Comparison of ENCODE assay signal across 19 cellular contexts in genomic region chr1:47680815-47681475, GRCh38.
DNase-seq lines count a peak whose midpoint lies in the region; ATAC-seq and TF ChIP-seq lines count a peak whose summit lies in the region.
"Had no signal": no experiment of that assay in that cellular context is flagged by ENCODE, and none has a peak within 500 bp of the region (broad histone marks: within the 10 kb centered on the region; RNA-seq: fewer than 3 reads in every experiment).

No MANE protein-coding gene starts in this region.

- no peak overlapping the region for H3K4me3 Mint-ChIP-seq in activated CD8-positive, alpha-beta T cell treated with anti-CD3 and anti-CD28 coated beads, Interleukin-2, amount 10 ng/mL, durations not matched to agents 7 days and 5 days
- no peak overlapping the region for H3K4me3 Mint-ChIP-seq in activated CD8-positive, alpha-beta T cell treated with anti-CD3 and anti-CD28 coated beads for 36 hours
- H3K4me3 Mint-ChIP-seq in type B pancreatic cell: no peak overlapping the region

- no peaks in the 10 kb centered on the region for H3K4me1 Mint-ChIP-seq in activated CD8-positive, alpha-beta T cell treated with anti-CD3 and anti-CD28 coated beads, Interleukin-2, amount 10 ng/mL, durations not matched to agents 7 days and 5 days (ENCODE audit: low read depth)
- no peaks in the 10 kb centered on the region for H3K4me1 Mint-ChIP-seq in activated CD8-positive, alpha-beta T cell treated with anti-CD3 and anti-CD28 coated beads for 36 hours (ENCODE audit: low read depth)
- peaks cover 47% of the 10 kb centered on the region for H3K4me1 Mint-ChIP-seq in type B pancreatic cell (ENCODE audit: unreplicated experiment)

- no peak overlapping the region for H3K27ac Mint-ChIP-seq in activated CD8-positive, alpha-beta T cell treated with anti-CD3 and anti-CD28 coated beads, Interleukin-2, amount 10 ng/mL, durations not matched to agents 7 days and 5 days
- H3K27ac Mint-ChIP-seq in activated CD8-positive, alpha-beta T cell treated with anti-CD3 and anti-CD28 coated beads for 36 hours: no peak overlapping the region
- H3K27ac Mint-ChIP-seq in type B pancreatic cell: no peak overlapping the region

- no CpG with 5 or more reads among the region's 10 CpGs for WGBS in neuronal stem cell (ENCODE audit: extremely low coverage in 2 of 2, insufficient read length in 2 of 2, insufficient replicate concordance in 1 of 2), 2 donors

- no peaks in the 10 kb centered on the region for H3K36me3 Mint-ChIP-seq in activated CD8-positive, alpha-beta T cell treated with anti-CD3 and anti-CD28 coated beads, Interleukin-2, amount 10 ng/mL, durations not matched to agents 7 days and 5 days (ENCODE audit: low read depth)
- no peaks in the 10 kb centered on the region for H3K36me3 Mint-ChIP-seq in activated CD8-positive, alpha-beta T cell treated with anti-CD3 and anti-CD28 coated beads for 36 hours (ENCODE audit: low read depth)
- no peaks in the 10 kb centered on the region for H3K36me3 Mint-ChIP-seq in type B pancreatic cell

- peak overlapping the region; percentile 16 for H2BK120ac ChIP-seq in neuronal stem cell (ENCODE audit: low read depth, low read length)

- ATAC-seq in activated CD8-positive, alpha-beta T cell treated with anti-CD3 and anti-CD28 coated beads, Interleukin-2, amount 10 ng/mL, durations not matched to agents 7 days and 5 days: no peak
- no peak for ATAC-seq in activated CD8-positive, alpha-beta T cell treated with anti-CD3 and anti-CD28 coated beads for 36 hours

- TF ChIP-seq CTCF in activated CD8-positive, alpha-beta T cell treated with anti-CD3 and anti-CD28 coated beads for 36 hours (IDR thresholded peaks at IDR 0.05): no peak
- TF ChIP-seq CTCF in coronary artery (IDR thresholded peaks at IDR 0.05) (no peak), type B pancreatic cell (conservative IDR thresholded peaks at IDR 0.05) (no peak)

- peak overlapping the region; percentile 62 for H3K18ac ChIP-seq in neuronal stem cell (ENCODE audit: low read length)

- H3K9ac ChIP-seq in neuronal stem cell (ENCODE audit: low read depth, low read length, poor library complexity): no peak overlapping the region
- H3K9ac ChIP-seq: KMS-11 had no signal

- peaks cover 0 to 21% (median 0%) of the 10 kb centered on the region in 3 experiments for H3K27me3 ChIP-seq in neuronal stem cell (ENCODE audit: control insufficient read depth in 3 of 3, insufficient read depth in 3 of 3, low read depth in 1 of 3, low read length in 3 of 3)

- no peak overlapping the region for H4K91ac ChIP-seq in neuronal stem cell (ENCODE audit: low read depth, low read length, poor library complexity)

- peak overlapping the region; percentile 49 for H3K14ac ChIP-seq in neuronal stem cell (ENCODE audit: low read length)

- H3K9me3 ChIP-seq in neuronal stem cell (replicated peaks in 1 of 2; ENCODE audit: control insufficient read depth in 2 of 2, insufficient read depth in 1 of 2, low read depth in 1 of 2, low read length in 2 of 2): no peaks in the 10 kb centered on the region

- H3K79me1 ChIP-seq in neuronal stem cell (ENCODE audit: low read depth, low read length): no peaks in the 10 kb centered on the region

- H3K23ac ChIP-seq in neuronal stem cell (ENCODE audit: low read depth, low read length, poor library complexity): no peak overlapping the region

- peak; percentile 11 for DNase-seq in activated CD8-positive, alpha-beta T cell treated with anti-CD3 and anti-CD28 coated beads, Interleukin-2, amount 10 ng/mL, durations not matched to agents 7 days and 5 days
- DNase-seq in activated CD8-positive, alpha-beta T cell treated with anti-CD3 and anti-CD28 coated beads for 36 hours: no peak
- peak; percentile 64 for DNase-seq in coronary artery (ENCODE audit: low spot score)
- no peak for DNase-seq in neuronal stem cell (ENCODE audit: low spot score)
- DNase-seq in type B pancreatic cell (ENCODE audit: extremely low spot score, unreplicated experiment): peak; percentile 40
- no peak for DNase-seq in epidermal melanocyte (ENCODE audit: insufficient read length, low spot score)
- DNase-seq in NCI-H446 (lab: John Stamatoyannopoulos, UW): no peak
- DNase-seq in GOT3 (lab: John Stamatoyannopoulos, UW): no peak
- DNase-seq: AML-193, DMS79, MV-4-11, NCI-H1694 treated with DMSO at 0.1 percent for 48 hours, NCI-H2107, NCI-H510A treated with DMSO at 0.1 percent for 48 hours, NCI-H774, RPMI8226 had no signal

- no peak overlapping the region for H2AFZ ChIP-seq in neuronal stem cell (ENCODE audit: low read length)

- intact Hi-C loops in activated CD8-positive, alpha-beta T cell treated with anti-CD3 and anti-CD28 coated beads for 36 hours (cut with micrococcal nuclease): no loop called here

- CTCF ChIA-PET in activated CD8-positive, alpha-beta T cell treated with anti-CD3 and anti-CD28 coated beads, Interleukin-2, amount 10 ng/mL, durations not matched to agents 7 days and 5 days (lab: Charles Lee): no interaction called here
- CTCF ChIA-PET in activated CD8-positive, alpha-beta T cell treated with anti-CD3 and anti-CD28 coated beads for 36 hours (lab: Charles Lee): no interaction called here

- no peak overlapping the region for H3K4me3 ChIP-seq in coronary artery
- H3K4me3 ChIP-seq in neuronal stem cell (ENCODE audit: low read length in 2 of 2): no peak overlapping the region

- no peaks in the 10 kb centered on the region for H3K9me3 Mint-ChIP-seq in activated CD8-positive, alpha-beta T cell treated with anti-CD3 and anti-CD28 coated beads, Interleukin-2, amount 10 ng/mL, durations not matched to agents 7 days and 5 days (ENCODE audit: insufficient read depth)
- H3K9me3 Mint-ChIP-seq in activated CD8-positive, alpha-beta T cell treated with anti-CD3 and anti-CD28 coated beads for 36 hours: no peaks in the 10 kb centered on the region
- no peaks in the 10 kb centered on the region for H3K9me3 Mint-ChIP-seq in type B pancreatic cell

- H3K36me3 ChIP-seq in neuronal stem cell (replicated peaks in 1 of 2; ENCODE audit: control insufficient read depth in 2 of 2, insufficient read depth in 2 of 2, low read length in 2 of 2): no peaks in the 10 kb centered on the region

- H3K4ac ChIP-seq in neuronal stem cell (ENCODE audit: low read length): no peak overlapping the region

- H3K27me3 Mint-ChIP-seq in activated CD8-positive, alpha-beta T cell treated with anti-CD3 and anti-CD28 coated beads, Interleukin-2, amount 10 ng/mL, durations not matched to agents 7 days and 5 days (ENCODE audit: low read depth): peaks cover 7% of the 10 kb centered on the region
- peaks cover 4% of the 10 kb centered on the region for H3K27me3 Mint-ChIP-seq in activated CD8-positive, alpha-beta T cell treated with anti-CD3 and anti-CD28 coated beads for 36 hours
- peaks cover 58% of the 10 kb centered on the region for H3K27me3 Mint-ChIP-seq in type B pancreatic cell

- peak overlapping the region; percentile 82 for H2AK5ac ChIP-seq in neuronal stem cell (ENCODE audit: low read depth, low read length)

- no peak overlapping the region for H2BK5ac ChIP-seq in neuronal stem cell (ENCODE audit: low read length)

- H2BK12ac ChIP-seq in neuronal stem cell (ENCODE audit: low read length): no peak overlapping the region

- peaks cover 0 to 22% of the 10 kb centered on the region in 2 donors for H3K4me1 ChIP-seq in neuronal stem cell (ENCODE audit: control insufficient read depth in 2 of 2, insufficient read depth in 1 of 2, low read depth in 1 of 2, low read length in 2 of 2)

- H2BK15ac ChIP-seq in neuronal stem cell (ENCODE audit: low read length): peak overlapping the region; percentile 90

- H3K27ac ChIP-seq in coronary artery: no peak overlapping the region
- no peak overlapping the region for H3K27ac ChIP-seq in neuronal stem cell (replicated peaks; ENCODE audit: low read length)
- H3K27ac ChIP-seq: 22Rv1, C4-2B, KMS-11 had no signal

- no peak overlapping the region for H3K4me2 ChIP-seq in neuronal stem cell (ENCODE audit: insufficient read depth, low read length, poor library complexity, severe bottlenecking)
- H3K4me2 ChIP-seq: KMS-11 had no signal

- H4K8ac ChIP-seq in neuronal stem cell (ENCODE audit: low read depth, low read length): no peak overlapping the region

- POLR2A ChIA-PET in activated CD8-positive, alpha-beta T cell treated with anti-CD3 and anti-CD28 coated beads, Interleukin-2, amount 10 ng/mL, durations not matched to agents 7 days and 5 days (lab: Charles Lee): no interaction called here
- POLR2A ChIA-PET in activated CD8-positive, alpha-beta T cell treated with anti-CD3 and anti-CD28 coated beads for 36 hours (lab: Charles Lee): no interaction called here

Comparison
In these comparisons a context has a peak if more than half of its experiments do, and no peak if none do; other contexts are left out.
1. DNase-seq: peak in activated CD8-positive, alpha-beta T cell treated with anti-CD3 and anti-CD28 coated beads, Interleukin-2, amount 10 ng/mL, durations not matched to agents 7 days and 5 days (single experiment), coronary artery (single experiment) and type B pancreatic cell (single experiment); none in activated CD8-positive, alpha-beta T cell treated with anti-CD3 and anti-CD28 coated beads for 36 hours (single experiment), neuronal stem cell (single experiment), epidermal melanocyte (single experiment), NCI-H446 (0 of 2) and GOT3 (single experiment).